ENCODE assay signal across 8 cellular contexts in genomic region chr2:237085261-237086221, GRCh38. TPM values are rescaled to one million over a fixed set of nuclear protein-coding genes. Genes with fewer than 3 reads are reported as not detected.
DNase-seq lines count a peak whose midpoint lies in the region; ATAC-seq and TF ChIP-seq lines count a peak whose summit lies in the region.

Gene COPS8 (plus strand): TSS chr2:237085889. CDS start chr2:237085965, 76 bp downstream.

- intact Hi-C loops in activated T-helper 2 cell treated with anti-CD3 and anti-CD28 coated beads, Interferon-gamma antibody, Interleukin-2, Interleukin-4, amounts not matched to agents 10 μg/mL and 5 μg/mL and 100 μg/mL, durations not matched to agents 14 hours and 24 hours and 36 hours (cut with micrococcal nuclease) = no loop called here

- H3K4me3 Mint-ChIP-seq in activated T-helper 2 cell treated with anti-CD3 and anti-CD28 coated beads, Interferon-gamma antibody, Interleukin-2, Interleukin-4, amounts not matched to agents 10 μg/mL and 5 μg/mL and 100 μg/mL, durations not matched to agents 14 hours and 24 hours and 36 hours (ENCODE audit: low read depth) = peak within 1 kb of the TSS; percentile 97
- H3K4me3 Mint-ChIP-seq in naive thymus-derived CD8-positive, alpha-beta T cell = peak within 1 kb of the TSS; percentile 96 to 100 (median 99)

- H3K9me3 ChIP-seq in RWPE2 (ENCODE audit: severe bottlenecking) = no peaks in the 10 kb centered on the region
- no peaks in the 10 kb centered on the region for H3K9me3 ChIP-seq in fibroblast of lung (ENCODE audit: control insufficient read depth, insufficient read depth, low read depth, low read length)

- no peaks in the 10 kb centered on the region for H3K27me3 Mint-ChIP-seq in activated T-helper 2 cell treated with anti-CD3 and anti-CD28 coated beads, Interferon-gamma antibody, Interleukin-2, Interleukin-4, amounts not matched to agents 10 μg/mL and 5 μg/mL and 100 μg/mL, durations not matched to agents 14 hours and 24 hours and 36 hours (ENCODE audit: low read depth)
- H3K27me3 Mint-ChIP-seq in naive thymus-derived CD8-positive, alpha-beta T cell = no peaks in the 10 kb centered on the region

- H3K36me3 ChIP-seq in RWPE2 (ENCODE audit: low read depth) (peaks cover 40% of the 10 kb centered on the region), fibroblast of lung (ENCODE audit: control insufficient read depth, insufficient read depth, low read length) (no peaks in the 10 kb centered on the region)

- H2AFZ ChIP-seq in fibroblast of lung (ENCODE audit: low read length) = peak within 1 kb of the TSS; percentile 95

- H3K79me2 ChIP-seq in fibroblast of lung (ENCODE audit: control insufficient read depth, insufficient read depth, low read length) = peaks cover 27% of the 10 kb centered on the region

- H3K4me1 ChIP-seq in RWPE2 (ENCODE audit: insufficient read depth, poor library complexity, severe bottlenecking) = peaks cover 31% of the 10 kb centered on the region
- no peaks in the 10 kb centered on the region for H3K4me1 ChIP-seq in fibroblast of lung (ENCODE audit: control insufficient read depth, extremely low read depth, insufficient read depth, low read length)

- H3K4me3 ChIP-seq in RWPE2 (ENCODE audit: severe bottlenecking) = peak within 1 kb of the TSS; percentile 71
- H3K4me3 ChIP-seq in fibroblast of lung (replicated peaks in 1 of 4; ENCODE audit: control extremely low read depth in 1 of 4, insufficient read depth in 1 of 4, low read depth in 3 of 4, low read length in 4 of 4) = peak within 1 kb of the TSS; percentile 87 to 99 (median 93)

- no peaks in the 10 kb centered on the region for H4K20me1 ChIP-seq in fibroblast of lung (ENCODE audit: control insufficient read depth, extremely low read depth, insufficient read depth, low read length)

- no peaks in the 10 kb centered on the region for H3K9me3 Mint-ChIP-seq in activated T-helper 2 cell treated with anti-CD3 and anti-CD28 coated beads, Interferon-gamma antibody, Interleukin-2, Interleukin-4, amounts not matched to agents 10 μg/mL and 5 μg/mL and 100 μg/mL, durations not matched to agents 14 hours and 24 hours and 36 hours
- H3K9me3 Mint-ChIP-seq in naive thymus-derived CD8-positive, alpha-beta T cell = no peaks in the 10 kb centered on the region

- peak within 1 kb of the TSS; percentile 99 for H3K4me2 ChIP-seq in fibroblast of lung (ENCODE audit: extremely low read depth, insufficient read depth, low read length)

- H3K27ac ChIP-seq in RWPE2 (ENCODE audit: poor library complexity, severe bottlenecking) = peak within 1 kb of the TSS; percentile 68
- H3K27ac ChIP-seq in fibroblast of lung (ENCODE audit: insufficient read depth, low read length) = peak within 1 kb of the TSS; percentile 94

- peak within 1 kb of the TSS; percentile 97 for H3K27ac Mint-ChIP-seq in activated T-helper 2 cell treated with anti-CD3 and anti-CD28 coated beads, Interferon-gamma antibody, Interleukin-2, Interleukin-4, amounts not matched to agents 10 μg/mL and 5 μg/mL and 100 μg/mL, durations not matched to agents 14 hours and 24 hours and 36 hours
- peak within 1 kb of the TSS; percentile 96 to 100 (median 100) for H3K27ac Mint-ChIP-seq in naive thymus-derived CD8-positive, alpha-beta T cell

- POLR2A ChIA-PET in naive thymus-derived CD8-positive, alpha-beta T cell (lab: Charles Lee) = interaction anchor here (0.6 to 2.1 kb wide), 15 partner anchors 10 to 975 kb away, joined by 3 to 9 read pairs (median 3); partner anchors contain the start of genes ACKR3 and SCLY

- TF ChIP-seq CTCF in RWPE2 (IDR thresholded peaks at IDR 0.05; ENCODE audit: poor library complexity, severe bottlenecking) = peak; percentile 44
- TF ChIP-seq CTCF in fibroblast of lung (conservative IDR thresholded peaks at IDR 0.05 in 1 of 2, IDR thresholded peaks at IDR 0.05 in 1 of 2; ENCODE audit: low read depth in 1 of 2, low read length in 2 of 2) = peak in 1 of 2 donors; percentile 29

- H3K4me1 Mint-ChIP-seq in activated T-helper 2 cell treated with anti-CD3 and anti-CD28 coated beads, Interferon-gamma antibody, Interleukin-2, Interleukin-4, amounts not matched to agents 10 μg/mL and 5 μg/mL and 100 μg/mL, durations not matched to agents 14 hours and 24 hours and 36 hours (ENCODE audit: low read depth) = peaks cover 10% of the 10 kb centered on the region
- H3K4me1 Mint-ChIP-seq in naive thymus-derived CD8-positive, alpha-beta T cell = peaks cover 14 to 32% (median 25%) of the 10 kb centered on the region in 4 donors

- peaks cover 7% of the 10 kb centered on the region for H3K36me3 Mint-ChIP-seq in activated T-helper 2 cell treated with anti-CD3 and anti-CD28 coated beads, Interferon-gamma antibody, Interleukin-2, Interleukin-4, amounts not matched to agents 10 μg/mL and 5 μg/mL and 100 μg/mL, durations not matched to agents 14 hours and 24 hours and 36 hours (ENCODE audit: low read depth)
- peaks cover 0 to 25% (median 5%) of the 10 kb centered on the region in 3 donors for H3K36me3 Mint-ChIP-seq in naive thymus-derived CD8-positive, alpha-beta T cell

- no peaks in the 10 kb centered on the region for H3K27me3 ChIP-seq in RWPE2 (ENCODE audit: insufficient read depth, poor library complexity, severe bottlenecking)
- H3K27me3 ChIP-seq in fibroblast of lung (ENCODE audit: control insufficient read depth, insufficient read depth, low read length) = no peaks in the 10 kb centered on the region

- DNase-seq in EL = peak; percentile 93
- DNase-seq in H4 (ENCODE audit: low spot score) = peak; percentile 89
- DNase-seq in LoVo (ENCODE audit: low spot score) = peak; percentile 93
- DNase-seq in RWPE2 (ENCODE audit: low spot score) = peak; percentile 92
- DNase-seq in activated T-helper 2 cell treated with anti-CD3 and anti-CD28 coated beads, Interferon-gamma antibody, Interleukin-2, Interleukin-4, amounts not matched to agents 10 μg/mL and 5 μg/mL and 100 μg/mL, durations not matched to agents 14 hours and 24 hours and 36 hours (ENCODE audit: low spot score) = peak; percentile 88
- DNase-seq in fibroblast of lung (ENCODE audit: low read depth in 2 of 2) = peak; percentile 94
- DNase-seq in naive thymus-derived CD8-positive, alpha-beta T cell = peak; percentile 79 to 93 (median 90)
- DNase-seq in stimulated activated naive CD4-positive, alpha-beta T cell (lab: John Stamatoyannopoulos, UW) = peak; percentile 73 to 90 (median 82)

- ATAC-seq in RWPE2 (ENCODE audit: low read depth) = peak; percentile 99
- ATAC-seq in naive thymus-derived CD8-positive, alpha-beta T cell = peak; percentile 98 to 99

- H3K9ac ChIP-seq in fibroblast of lung (ENCODE audit: insufficient read depth, low read length) = peak within 1 kb of the TSS; percentile 89

RNA-seq across cellular contexts. Expression of gene COPS8, which starts in this region (rescaled TPM):
- total RNA-seq in H4 (2014; rRNA removed; shearing (Covaris generic)) = 184 and 217 TPM in 2 replicates
- 58.8 and 63.8 TPM in 2 replicates for total RNA-seq in activated T-helper 2 cell treated with anti-CD3 and anti-CD28 coated beads, Interferon-gamma antibody, Interleukin-2, Interleukin-4, amounts not matched to agents 10 μg/mL and 5 μg/mL and 100 μg/mL, durations not matched to agents 14 hours and 24 hours and 36 hours
- 79.6 and 82.1 TPM in 2 replicates for total RNA-seq in fibroblast of lung
- polyA plus RNA-seq in fibroblast of lung = 97.3 and 118 TPM in 2 replicates
- 52.8 and 61.3 TPM in 2 replicates for polyA plus RNA-seq in fibroblast of lung (2012)
- 5.6 and 5.7 TPM in 2 replicates for polyA minus RNA-seq in fibroblast of lung (ENCODE audit: low replicate concordance)
- total RNA-seq in naive thymus-derived CD8-positive, alpha-beta T cell = 10 to 100 TPM; 29.1 to 30.7 TPM
- polyA plus RNA-seq in naive thymus-derived CD8-positive, alpha-beta T cell = 10 to 100 TPM; 51.0 to 56.1 (median 54.0) TPM

Comparison
In these comparisons a context has a peak if more than half of its experiments do, and no peak if none do; other contexts are left out.
1. Peak in every context shown above with its lines: DNase-seq, ATAC-seq, H3K4me3 ChIP-seq and H3K27ac ChIP-seq.